8 cellular contexts compared by ENCODE assay signal in genomic region chr12:46470039-46470627, GRCh38.
DNase-seq lines count a peak whose midpoint lies in the region; ATAC-seq, FAIRE-seq and TF ChIP-seq lines count a peak whose summit lies in the region.
"Had no signal": no experiment of that assay in that cellular context is flagged by ENCODE, and none has a peak within 500 bp of the region (broad histone marks: within the 10 kb centered on the region; RNA-seq: fewer than 3 reads in every experiment).

No MANE protein-coding gene starts in this region.

- H3K4me1 ChIP-seq in GM23338 (ENCODE audit: insufficient read depth) (peaks cover 18% of the 10 kb centered on the region), OCI-LY3 (ENCODE audit: low read length) (peaks cover 78% of the 10 kb centered on the region), uterus (peaks cover 5 to 9% of the 10 kb centered on the region in 2 donors)

- intact Hi-C loops in uterus (cut with DNase I; ENCODE audit: low total_unique reads) = no loop called here

- ATAC-seq in GM18511 (IDR thresholded peaks at IDR 0.05; ENCODE audit: unreplicated experiment) = peak; percentile 50
- no peak for ATAC-seq in GM23338
- ATAC-seq in natural killer cell treated with Interleukin-12 subunit alpha and Interleukin-12 subunit beta and Interleukin-15 and Interleukin-18, amount 100 ng/mL, for 72 hours = peak; percentile 84 to 88

- H3K9me3 ChIP-seq in OCI-LY3 (ENCODE audit: insufficient read depth, low read length) (no peaks in the 10 kb centered on the region), uterus (no peaks in the 10 kb centered on the region)

- H3K27ac ChIP-seq in GM23338 (ENCODE audit: low read depth) (no peak overlapping the region), OCI-LY3 (ENCODE audit: low read length) (peak overlapping the region; percentile 70), uterus (no peak overlapping the region)

- H3K4me2 ChIP-seq in GM23338 (no peak overlapping the region), OCI-LY3 (ENCODE audit: low read length) (peak overlapping the region; percentile 87)

- no peaks in the 10 kb centered on the region for H3K27me3 Mint-ChIP-seq in GM23338 (ENCODE audit: insufficient read depth, low read depth, poor library complexity)
- H3K27me3 Mint-ChIP-seq in natural killer cell treated with Interleukin-12 subunit alpha and Interleukin-12 subunit beta and Interleukin-15 and Interleukin-18, amount 100 ng/mL, for 72 hours = no peaks in the 10 kb centered on the region

- no peaks in the 10 kb centered on the region for H3K79me2 ChIP-seq in GM23338 (replicated peaks; ENCODE audit: insufficient read depth)
- peaks cover 31% of the 10 kb centered on the region for H3K79me2 ChIP-seq in OCI-LY3 (ENCODE audit: low read length)

- TF ChIP-seq POLR2A in uterus (IDR thresholded peaks at IDR 0.05) = no peak

- H3K4me1 Mint-ChIP-seq in GM23338 = peaks cover 20% of the 10 kb centered on the region
- peaks cover 30 to 34% of the 10 kb centered on the region in 2 donors for H3K4me1 Mint-ChIP-seq in natural killer cell treated with Interleukin-12 subunit alpha and Interleukin-12 subunit beta and Interleukin-15 and Interleukin-18, amount 100 ng/mL, for 72 hours (ENCODE audit: low read depth in 2 of 2)

- H3F3A ChIP-seq in GM23338 (replicated peaks; ENCODE audit: low read depth) = no peaks in the 10 kb centered on the region

- H3K4me3 Mint-ChIP-seq in GM23338 = no peak overlapping the region
- peak overlapping the region; percentile 71 for H3K4me3 Mint-ChIP-seq in natural killer cell treated with Interleukin-12 subunit alpha and Interleukin-12 subunit beta and Interleukin-15 and Interleukin-18, amount 100 ng/mL, for 72 hours

- peak overlapping the region; percentile 62 for H3K9ac ChIP-seq in OCI-LY3 (ENCODE audit: low read length)

- no peak for FAIRE-seq in D721Med (lab: Jason Lieb, UNC)

- H4K20me1 ChIP-seq in GM23338 (replicated peaks; ENCODE audit: insufficient read depth) (no peaks in the 10 kb centered on the region), OCI-LY3 (ENCODE audit: insufficient read depth, low read length) (no peaks in the 10 kb centered on the region)

- peak overlapping the region; percentile 72 for H3K27ac Mint-ChIP-seq in GM23338
- H3K27ac Mint-ChIP-seq in natural killer cell treated with Interleukin-12 subunit alpha and Interleukin-12 subunit beta and Interleukin-15 and Interleukin-18, amount 100 ng/mL, for 72 hours = peak overlapping the region; percentile 66 to 92

- TF ChIP-seq CTCF in GM23338 (conservative IDR thresholded peaks at IDR 0.05; ENCODE audit: low read depth in 2 of 2) (no peak), OCI-LY3 (IDR thresholded peaks at IDR 0.05; ENCODE audit: low read depth, low read length) (no peak), D721Med (IDR thresholded peaks at IDR 0.05; ENCODE audit: insufficient read depth, missing control alignments) (no peak), uterus (IDR thresholded peaks at IDR 0.05) (no peak)

- H3K36me3 ChIP-seq in GM23338 (ENCODE audit: insufficient read depth) = no peaks in the 10 kb centered on the region
- H3K36me3 ChIP-seq in OCI-LY3 (replicated peaks; ENCODE audit: low read depth, low read length) = peaks cover 4% of the 10 kb centered on the region
- no peaks in the 10 kb centered on the region for H3K36me3 ChIP-seq in uterus

- peaks cover 3% of the 10 kb centered on the region; the same call in 2 of the 3 replicates for H3K36me3 Mint-ChIP-seq in GM23338 (ENCODE audit: low read depth)
- no peaks in the 10 kb centered on the region for H3K36me3 Mint-ChIP-seq in natural killer cell treated with Interleukin-12 subunit alpha and Interleukin-12 subunit beta and Interleukin-15 and Interleukin-18, amount 100 ng/mL, for 72 hours

- no peaks in the 10 kb centered on the region for H3K27me3 ChIP-seq in GM23338 (ENCODE audit: insufficient read depth)
- no peaks in the 10 kb centered on the region for H3K27me3 ChIP-seq in OCI-LY3 (ENCODE audit: low read depth, low read length)
- H3K27me3 ChIP-seq in uterus = no peaks in the 10 kb centered on the region

- H3K9me3 Mint-ChIP-seq in GM23338 = peaks cover 3% of the 10 kb centered on the region; the same call in 1 of the 3 replicates
- peaks cover 3% of the 10 kb centered on the region for H3K9me3 Mint-ChIP-seq in natural killer cell treated with Interleukin-12 subunit alpha and Interleukin-12 subunit beta and Interleukin-15 and Interleukin-18, amount 100 ng/mL, for 72 hours

- no peaks in the 10 kb centered on the region; the same call in 1 of the 2 replicates for H3K9me2 ChIP-seq in GM23338 (ENCODE audit: insufficient read depth)

- DNase-seq in GM23338 (ENCODE audit: low spot score) = no peak
- DNase-seq in natural killer cell treated with Interleukin-12 subunit alpha and Interleukin-12 subunit beta and Interleukin-15 and Interleukin-18, amount 100 ng/mL, for 72 hours (ENCODE audit: low spot score) = peak; percentile 63
- DNase-seq in D721Med (ENCODE audit: insufficient read length, low spot score) = no peak
- no peak for DNase-seq in NCI-H2029 (lab: John Stamatoyannopoulos, UW)
- no peak for DNase-seq in uterus
- DNase-seq: PC-9 had no signal

- H3K4me3 ChIP-seq in GM23338 (no peak overlapping the region), OCI-LY3 (ENCODE audit: low read length) (peak overlapping the region; percentile 75), uterus (no peak overlapping the region)
- H3K4me3 ChIP-seq: PC-9 had no signal

- H2AFZ ChIP-seq in GM23338 (no peak overlapping the region), OCI-LY3 (ENCODE audit: low read depth, low read length) (peak overlapping the region; percentile 86)
- H2AFZ ChIP-seq: PC-9 had no signal

TF ChIP-seq in GM23338, 12 proteins besides CTCF, POLR2A, EP300 and RAD21 (continues in another document):
- TF ChIP-seq EZH2 (IDR thresholded peaks at IDR 0.05; ENCODE audit: low read depth, unreplicated experiment) = no peak
- TF ChIP-seq EZH2phosphoT487 (IDR thresholded peaks at IDR 0.05; ENCODE audit: unreplicated experiment) = no peak
- no peak for TF ChIP-seq NANOG (IDR thresholded peaks at IDR 0.05; ENCODE audit: borderline replicate concordance)
- TF ChIP-seq ZNF462 (CRISPR knock-in tag; IDR thresholded peaks at IDR 0.05) = no peak
